Comparison of ENCODE assay signal across 1 cellular context in the genomic region with DNA sequence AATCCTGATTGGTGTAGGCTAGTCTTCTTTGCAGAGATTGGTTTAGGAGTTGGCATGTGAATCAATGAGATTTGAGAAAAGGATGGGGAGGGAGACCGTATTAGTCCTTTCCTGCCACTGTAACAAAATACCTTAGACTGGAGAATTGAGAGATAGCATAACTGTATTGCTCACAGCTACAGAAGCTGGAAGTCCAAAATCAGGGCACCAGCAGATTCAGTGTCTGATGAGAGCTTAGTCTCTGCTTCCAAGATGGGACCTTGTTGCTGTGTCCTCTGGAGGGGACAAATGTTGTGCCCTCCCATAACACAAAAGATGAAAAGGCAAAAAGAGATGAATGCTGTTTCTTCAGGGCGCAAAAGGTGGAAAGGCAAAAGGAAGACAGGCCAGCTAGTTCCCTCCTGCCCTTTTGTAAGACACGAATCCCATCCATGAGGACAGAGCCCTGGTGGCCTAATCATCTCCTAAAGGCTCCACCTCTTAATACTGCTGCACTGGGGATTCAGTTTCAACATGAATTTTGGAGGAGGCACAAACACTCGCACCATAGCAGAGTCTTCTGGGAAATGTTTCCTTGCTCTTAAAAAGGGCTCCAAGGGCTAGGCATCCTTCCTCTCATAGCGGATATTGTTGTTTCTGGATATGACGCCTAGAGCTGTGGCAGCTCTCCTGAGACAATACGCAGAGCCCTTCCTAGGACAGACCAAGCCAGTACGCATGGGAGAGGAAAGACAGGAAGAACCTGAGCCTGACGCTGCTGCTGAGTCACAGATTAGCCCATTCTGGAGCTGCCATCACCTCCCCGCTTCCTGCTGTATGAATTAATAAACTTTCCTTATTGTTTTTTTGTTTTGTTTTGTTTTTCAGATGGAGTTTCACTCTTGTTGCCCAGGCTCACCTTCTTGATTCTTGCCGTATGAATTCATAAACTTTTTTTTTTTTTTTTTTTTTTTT.
TF ChIP-seq lines count a peak whose summit lies in the region.

No MANE protein-coding gene starts in this region.

TF ChIP-seq in HepG2, 621 proteins besides CTCF, POLR2A, EP300 and RAD21 (continued from another document):
- TF ChIP-seq PRDM4 (CRISPR knock-in tag; IDR thresholded peaks at IDR 0.05; ENCODE audit: borderline replicate concordance) (no peak), SNAPC2 (CRISPR knock-in tag; IDR thresholded peaks at IDR 0.05) (no peak), MYNN (CRISPR knock-in tag; IDR thresholded peaks at IDR 0.05; ENCODE audit: low read depth) (no peak), SCMH1 (CRISPR knock-in tag; IDR thresholded peaks at IDR 0.05; ENCODE audit: borderline replicate concordance) (no peak), MAFF (IDR thresholded peaks at IDR 0.05; ENCODE audit: low read depth, low read length) (no peak), HNF4A (CRISPR knock-in tag; IDR thresholded peaks at IDR 0.05) (no peak), GZF1 (CRISPR knock-in tag; IDR thresholded peaks at IDR 0.05) (no peak), ZNF556 (CRISPR knock-in tag; IDR thresholded peaks at IDR 0.05; ENCODE audit: borderline replicate concordance) (no peak), ZFP62 (CRISPR knock-in tag; IDR thresholded peaks at IDR 0.05) (no peak), ZNF550 (CRISPR knock-in tag; IDR thresholded peaks at IDR 0.05; ENCODE audit: borderline replicate concordance) (no peak), NR2F1 (CRISPR knock-in tag; IDR thresholded peaks at IDR 0.05) (no peak)
- TF ChIP-seq, protein P1, sequence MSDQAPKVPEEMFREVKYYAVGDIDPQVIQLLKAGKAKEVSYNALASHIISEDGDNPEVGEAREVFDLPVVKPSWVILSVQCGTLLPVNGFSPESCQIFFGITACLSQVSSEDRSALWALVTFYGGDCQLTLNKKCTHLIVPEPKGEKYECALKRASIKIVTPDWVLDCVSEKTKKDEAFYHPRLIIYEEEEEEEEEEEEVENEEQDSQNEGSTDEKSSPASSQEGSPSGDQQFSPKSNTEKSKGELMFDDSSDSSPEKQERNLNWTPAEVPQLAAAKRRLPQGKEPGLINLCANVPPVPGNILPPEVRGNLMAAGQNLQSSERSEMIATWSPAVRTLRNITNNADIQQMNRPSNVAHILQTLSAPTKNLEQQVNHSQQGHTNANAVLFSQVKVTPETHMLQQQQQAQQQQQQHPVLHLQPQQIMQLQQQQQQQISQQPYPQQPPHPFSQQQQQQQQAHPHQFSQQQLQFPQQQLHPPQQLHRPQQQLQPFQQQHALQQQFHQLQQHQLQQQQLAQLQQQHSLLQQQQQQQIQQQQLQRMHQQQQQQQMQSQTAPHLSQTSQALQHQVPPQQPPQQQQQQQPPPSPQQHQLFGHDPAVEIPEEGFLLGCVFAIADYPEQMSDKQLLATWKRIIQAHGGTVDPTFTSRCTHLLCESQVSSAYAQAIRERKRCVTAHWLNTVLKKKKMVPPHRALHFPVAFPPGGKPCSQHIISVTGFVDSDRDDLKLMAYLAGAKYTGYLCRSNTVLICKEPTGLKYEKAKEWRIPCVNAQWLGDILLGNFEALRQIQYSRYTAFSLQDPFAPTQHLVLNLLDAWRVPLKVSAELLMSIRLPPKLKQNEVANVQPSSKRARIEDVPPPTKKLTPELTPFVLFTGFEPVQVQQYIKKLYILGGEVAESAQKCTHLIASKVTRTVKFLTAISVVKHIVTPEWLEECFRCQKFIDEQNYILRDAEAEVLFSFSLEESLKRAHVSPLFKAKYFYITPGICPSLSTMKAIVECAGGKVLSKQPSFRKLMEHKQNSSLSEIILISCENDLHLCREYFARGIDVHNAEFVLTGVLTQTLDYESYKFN (CRISPR knock-in tag; conservative IDR thresholded peaks at IDR 0.05): no peak
- TF ChIP-seq, protein P2, sequence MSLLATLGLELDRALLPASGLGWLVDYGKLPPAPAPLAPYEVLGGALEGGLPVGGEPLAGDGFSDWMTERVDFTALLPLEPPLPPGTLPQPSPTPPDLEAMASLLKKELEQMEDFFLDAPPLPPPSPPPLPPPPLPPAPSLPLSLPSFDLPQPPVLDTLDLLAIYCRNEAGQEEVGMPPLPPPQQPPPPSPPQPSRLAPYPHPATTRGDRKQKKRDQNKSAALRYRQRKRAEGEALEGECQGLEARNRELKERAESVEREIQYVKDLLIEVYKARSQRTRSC (CRISPR knock-in tag; IDR thresholded peaks at IDR 0.05; ENCODE audit: low read depth): no peak
- TF ChIP-seq, protein P3, sequence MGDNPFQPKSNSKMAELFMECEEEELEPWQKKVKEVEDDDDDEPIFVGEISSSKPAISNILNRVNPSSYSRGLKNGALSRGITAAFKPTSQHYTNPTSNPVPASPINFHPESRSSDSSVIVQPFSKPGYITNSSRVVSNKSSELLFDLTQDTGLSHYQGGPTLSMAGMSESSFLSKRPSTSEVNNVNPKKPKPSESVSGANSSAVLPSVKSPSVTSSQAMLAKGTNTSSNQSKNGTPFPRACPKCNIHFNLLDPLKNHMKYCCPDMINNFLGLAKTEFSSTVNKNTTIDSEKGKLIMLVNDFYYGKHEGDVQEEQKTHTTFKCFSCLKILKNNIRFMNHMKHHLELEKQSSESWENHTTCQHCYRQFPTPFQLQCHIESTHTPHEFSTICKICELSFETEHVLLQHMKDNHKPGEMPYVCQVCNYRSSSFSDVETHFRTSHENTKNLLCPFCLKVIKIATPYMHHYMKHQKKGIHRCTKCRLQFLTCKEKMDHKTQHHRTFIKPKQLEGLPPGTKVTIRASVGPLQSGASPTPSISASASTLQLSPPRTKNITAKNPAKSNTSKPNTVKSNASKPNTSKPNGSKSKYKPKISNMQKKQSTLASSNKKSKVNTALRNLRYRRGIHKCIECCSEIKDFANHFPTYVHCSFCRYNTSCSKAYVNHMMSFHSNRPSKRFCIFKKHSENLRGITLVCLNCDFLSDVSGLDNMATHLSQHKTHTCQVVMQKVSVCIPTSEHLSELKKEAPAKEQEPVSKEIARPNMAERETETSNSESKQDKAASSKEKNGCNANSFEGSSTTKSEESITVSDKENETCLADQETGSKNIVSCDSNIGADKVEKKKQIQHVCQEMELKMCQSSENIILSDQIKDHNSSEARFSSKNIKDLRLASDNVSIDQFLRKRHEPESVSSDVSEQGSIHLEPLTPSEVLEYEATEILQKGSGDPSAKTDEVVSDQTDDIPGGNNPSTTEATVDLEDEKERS (CRISPR knock-in tag; IDR thresholded peaks at IDR 0.05): no peak
